1 cellular context compared by ENCODE assay signal in the genomic region with DNA sequence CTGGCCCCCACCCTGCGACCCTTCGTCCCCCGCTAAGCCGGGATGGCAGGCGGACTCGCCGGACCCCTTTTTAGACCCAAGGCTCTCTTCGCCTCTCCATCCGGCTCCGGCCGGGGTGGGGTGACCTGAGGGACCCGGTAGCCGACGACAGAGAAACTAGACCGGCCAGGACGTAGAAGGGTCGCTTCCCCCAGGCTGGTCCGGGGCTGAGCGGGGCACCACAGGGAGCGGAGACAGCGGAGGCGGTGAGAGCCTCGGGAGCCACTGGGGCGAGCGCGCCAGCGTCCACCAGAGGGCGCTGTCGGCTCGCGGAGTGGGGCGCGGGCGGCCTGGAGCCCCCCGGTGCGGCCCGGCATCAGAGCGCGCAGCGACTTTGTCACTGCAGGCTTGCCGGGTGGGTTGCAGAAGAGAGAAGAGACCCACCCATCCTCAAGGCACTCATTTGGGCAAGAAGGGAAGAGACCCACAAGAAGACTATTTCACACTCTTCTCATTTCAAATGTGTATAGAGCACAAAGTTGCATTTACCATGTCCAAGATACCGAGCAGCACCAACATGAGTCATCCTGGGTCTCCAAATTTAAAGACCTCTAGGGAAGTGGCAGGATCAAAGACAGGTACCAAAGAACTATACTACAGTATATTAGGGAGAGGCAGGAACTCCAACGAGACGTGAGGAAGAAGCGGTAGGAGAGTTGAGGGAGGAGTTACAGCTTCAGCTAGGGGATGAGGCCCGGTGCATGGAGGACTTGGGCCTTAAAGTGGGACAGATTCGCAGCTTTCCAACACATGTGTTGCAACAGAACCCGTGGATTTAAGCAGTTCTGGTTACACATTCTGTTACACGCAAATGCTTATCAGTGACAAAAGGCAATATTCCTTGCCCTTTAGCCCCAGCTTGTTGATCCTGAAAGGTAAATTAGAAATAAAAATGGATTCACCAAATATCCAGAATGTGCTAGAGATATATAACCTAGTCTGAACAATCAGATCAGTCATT.
TF ChIP-seq lines count a peak whose summit lies in the region.

No MANE protein-coding gene starts in this region.

TF ChIP-seq in IMR-90, 13 proteins besides CTCF, POLR2A, EP300 and RAD21:
- TF ChIP-seq SMC3 (IDR thresholded peaks at IDR 0.05; ENCODE audit: low read depth, low read length) = peak; percentile 98
- 0 out of 2 replicates have a peak, but pooled peaks have one; percentile 13 for TF ChIP-seq FOS (IDR thresholded peaks at IDR 0.05; ENCODE audit: low read depth, low read length)
- TF ChIP-seq, protein P1, sequence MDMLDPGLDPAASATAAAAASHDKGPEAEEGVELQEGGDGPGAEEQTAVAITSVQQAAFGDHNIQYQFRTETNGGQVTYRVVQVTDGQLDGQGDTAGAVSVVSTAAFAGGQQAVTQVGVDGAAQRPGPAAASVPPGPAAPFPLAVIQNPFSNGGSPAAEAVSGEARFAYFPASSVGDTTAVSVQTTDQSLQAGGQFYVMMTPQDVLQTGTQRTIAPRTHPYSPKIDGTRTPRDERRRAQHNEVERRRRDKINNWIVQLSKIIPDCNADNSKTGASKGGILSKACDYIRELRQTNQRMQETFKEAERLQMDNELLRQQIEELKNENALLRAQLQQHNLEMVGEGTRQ (IDR thresholded peaks at IDR 0.05; ENCODE audit: low read depth, low read length) = no peak
- peak; percentile 44; the same call in 1 of the 2 replicates for TF ChIP-seq MAZ (IDR thresholded peaks at IDR 0.05; ENCODE audit: borderline replicate concordance, low read depth, low read length)
